ENCODE assay signal across 15 cellular contexts in the genomic region with DNA sequence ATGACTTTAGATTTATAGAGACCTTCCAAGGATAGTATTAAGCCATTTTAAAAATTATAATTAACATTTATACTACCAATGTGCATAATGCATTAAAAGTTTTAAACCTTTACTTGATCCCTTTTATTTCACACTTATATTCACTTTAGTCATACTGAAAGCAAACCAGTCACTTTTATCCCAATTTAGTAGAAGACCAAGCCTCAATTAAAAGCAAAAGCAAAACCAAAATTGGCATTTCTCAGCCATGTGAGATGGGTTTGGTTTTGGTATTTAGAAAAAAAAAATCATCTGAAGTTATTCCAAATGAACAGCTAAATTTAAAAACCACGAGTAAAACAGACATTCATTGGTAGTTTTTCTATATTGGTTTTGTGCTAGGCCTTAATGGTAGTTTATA.
DNase-seq lines count a peak whose midpoint lies in the region; ATAC-seq and TF ChIP-seq lines count a peak whose summit lies in the region.
"Had no signal": no experiment of that assay in that cellular context is flagged by ENCODE, and none has a peak within 500 bp of the region (broad histone marks: within the 10 kb centered on the region; RNA-seq: fewer than 3 reads in every experiment).

No MANE protein-coding gene starts in this region.

- peak overlapping the region; percentile 42 for H3K27ac Mint-ChIP-seq in activated T-cell treated with anti-CD3 and anti-CD28 coated beads, Interleukin-2, amount 50 U/mL, for 24 hours
- H3K27ac Mint-ChIP-seq in activated naive CD8-positive, alpha-beta T cell, result peak overlapping the region; percentile 66
- H3K27ac Mint-ChIP-seq in natural killer cell, result peak overlapping the region; percentile 47 to 74

- peak overlapping the region; percentile 11; the same call in 1 of the 2 replicates for H3K9ac ChIP-seq in OCI-LY3 (ENCODE audit: low read length)
- no peak overlapping the region for H3K9ac ChIP-seq in mammary epithelial cell (ENCODE audit: insufficient read depth, low read length)

- peak in 1 of 3 donors; percentile 49 for ATAC-seq in natural killer cell
- ATAC-seq: HepG2 had no signal

- dilution Hi-C loops in mammary epithelial cell (cut with HindIII; ENCODE audit: low sequenced_read_pairs), result no loop called here

- TF ChIP-seq CTCF in OCI-LY3 (IDR thresholded peaks at IDR 0.05; ENCODE audit: low read depth, low read length) (no peak), natural killer cell (IDR thresholded peaks at IDR 0.05) (no peak), mammary epithelial cell (conservative IDR thresholded peaks at IDR 0.05 in 1 of 2, IDR thresholded peaks at IDR 0.05 in 1 of 2; ENCODE audit: extremely low read depth in 1 of 2, insufficient read depth in 1 of 2, low read depth in 1 of 2, low read length in 2 of 2) (no peak), esophagus muscularis mucosa (IDR thresholded peaks at IDR 0.05) (no peak)

- no peak for DNase-seq in activated T-cell treated with anti-CD3 and anti-CD28 coated beads, Interleukin-2, amount 50 U/mL, for 24 hours
- DNase-seq in activated T-cell treated with anti-CD3 and anti-CD28 coated beads for 4 hours, result no peak
- DNase-seq in natural killer cell, result no peak
- DNase-seq in mammary epithelial cell, result no peak
- DNase-seq in esophagus muscularis mucosa (ENCODE audit: extremely low spot score), result no peak
- DNase-seq in NCI-H524 (lab: John Stamatoyannopoulos, UW), result no peak
- DNase-seq: C1 segment of cervical spinal cord, EL, Karpas-422, NCI-H187 treated with DMSO at 0.1 percent for 48 hours, NCI-H446 treated with DMSO at 0.1 percent for 48 hours, NCI-H774 had no signal

- H3K4me3 ChIP-seq in OCI-LY3 (ENCODE audit: low read length), result peak overlapping the region; percentile 2; the same call in 1 of the 2 replicates
- H3K4me3 ChIP-seq in mammary epithelial cell (replicated peaks in 1 of 3; ENCODE audit: insufficient read depth in 1 of 3, low read depth in 2 of 3, low read length in 3 of 3), result no peak overlapping the region
- H3K4me3 ChIP-seq in esophagus muscularis mucosa, result no peak overlapping the region

- H3K4me1 ChIP-seq in OCI-LY3 (ENCODE audit: low read length) (peaks cover 67% of the 10 kb centered on the region), mammary epithelial cell (ENCODE audit: insufficient read depth, low read length) (no peaks in the 10 kb centered on the region), esophagus muscularis mucosa (peaks cover 17 to 95% (median 77%) of the 10 kb centered on the region in 4 donors)

- H3K9me3 ChIP-seq in OCI-LY3 (ENCODE audit: insufficient read depth, low read length), result peaks cover 6% of the 10 kb centered on the region; the same call in 1 of the 2 replicates
- H3K9me3 ChIP-seq in mammary epithelial cell (replicated peaks; ENCODE audit: insufficient read depth, low read length), result no peaks in the 10 kb centered on the region
- H3K9me3 ChIP-seq in esophagus muscularis mucosa, result no peaks in the 10 kb centered on the region

- H3K36me3 ChIP-seq in OCI-LY3 (replicated peaks; ENCODE audit: low read depth, low read length) (peaks cover 8% of the 10 kb centered on the region), mammary epithelial cell (ENCODE audit: insufficient read depth, low read length) (peaks cover 5% of the 10 kb centered on the region), esophagus muscularis mucosa (peaks cover 7 to 25% (median 18%) of the 10 kb centered on the region in 4 donors)

- H4K20me1 ChIP-seq in OCI-LY3 (ENCODE audit: insufficient read depth, low read length), result no peaks in the 10 kb centered on the region
- H4K20me1 ChIP-seq in mammary epithelial cell (ENCODE audit: insufficient read depth, low read length), result no peaks in the 10 kb centered on the region

- intact Hi-C loops in natural killer cell (cut with micrococcal nuclease), result loop anchor here (5.0 kb wide), 1 partner anchor 46 kb away; no protein-coding TSS in a partner anchor
- intact Hi-C loops in mammary epithelial cell (cut with micrococcal nuclease), result no loop called here
- intact Hi-C loops in esophagus muscularis mucosa (cut with DNase I), result no loop called here

- H3K4me2 ChIP-seq in OCI-LY3 (ENCODE audit: low read length) (peak overlapping the region; percentile 42), mammary epithelial cell (ENCODE audit: insufficient read depth, low read depth, low read length) (no peak overlapping the region)

- TF ChIP-seq EP300 in esophagus muscularis mucosa (IDR thresholded peaks at IDR 0.05), result no peak

- H3K4me1 Mint-ChIP-seq in activated T-cell treated with anti-CD3 and anti-CD28 coated beads, Interleukin-2, amount 50 U/mL, for 24 hours (ENCODE audit: low read depth), result peaks cover 55% of the 10 kb centered on the region
- peaks cover 39% of the 10 kb centered on the region for H3K4me1 Mint-ChIP-seq in activated naive CD8-positive, alpha-beta T cell (ENCODE audit: low read depth)
- peaks cover 57 to 74% of the 10 kb centered on the region in 2 donors for H3K4me1 Mint-ChIP-seq in natural killer cell

- H3K27ac ChIP-seq in OCI-LY3 (ENCODE audit: low read length), result peak overlapping the region; percentile 98
- no peak overlapping the region for H3K27ac ChIP-seq in mammary epithelial cell (ENCODE audit: insufficient read depth, low read depth, low read length)
- no peak overlapping the region for H3K27ac ChIP-seq in esophagus muscularis mucosa (replicated peaks in 1 of 4)

- no peak overlapping the region for H2AFZ ChIP-seq in OCI-LY3 (ENCODE audit: low read depth, low read length)
- no peak overlapping the region for H2AFZ ChIP-seq in mammary epithelial cell (ENCODE audit: low read depth, low read length)

- no TSS peak for BruUV-seq in mammary epithelial cell (replicated peaks; lab: Mats Ljungman, UMichigan)

- CTCF ChIA-PET in mammary epithelial cell (lab: Charles Lee; ENCODE audit: low non-redundant PET), result no interaction called here

- H3K27me3 Mint-ChIP-seq in activated T-cell treated with anti-CD3 and anti-CD28 coated beads, Interleukin-2, amount 50 U/mL, for 24 hours, result no peaks in the 10 kb centered on the region
- no peaks in the 10 kb centered on the region for H3K27me3 Mint-ChIP-seq in activated naive CD8-positive, alpha-beta T cell
- H3K27me3 Mint-ChIP-seq in natural killer cell (ENCODE audit: low read depth in 2 of 2), result no peaks in the 10 kb centered on the region

- WGBS in mammary epithelial cell (ENCODE audit: low coverage, missing lambda C conversion rate), result 50% methylated on average over 1 of the region's 1 CpG
- WGBS in esophagus muscularis mucosa, result 49% methylated on average over 1 of the region's 1 CpG

- H3K4me3 Mint-ChIP-seq in activated T-cell treated with anti-CD3 and anti-CD28 coated beads, Interleukin-2, amount 50 U/mL, for 24 hours, result no peak overlapping the region
- no peak overlapping the region for H3K4me3 Mint-ChIP-seq in activated naive CD8-positive, alpha-beta T cell
- H3K4me3 Mint-ChIP-seq in natural killer cell, result no peak overlapping the region

- H3K27me3 ChIP-seq in OCI-LY3 (ENCODE audit: low read depth, low read length) (no peaks in the 10 kb centered on the region), mammary epithelial cell (ENCODE audit: insufficient read depth, low read length) (no peaks in the 10 kb centered on the region), esophagus muscularis mucosa (no peaks in the 10 kb centered on the region)

- TF ChIP-seq POLR2A in esophagus muscularis mucosa (IDR thresholded peaks at IDR 0.05; ENCODE audit: low read depth), result no peak

- peaks cover 30% of the 10 kb centered on the region for H3K36me3 Mint-ChIP-seq in activated T-cell treated with anti-CD3 and anti-CD28 coated beads, Interleukin-2, amount 50 U/mL, for 24 hours (ENCODE audit: low read depth)
- H3K36me3 Mint-ChIP-seq in activated naive CD8-positive, alpha-beta T cell, result peaks cover 24% of the 10 kb centered on the region
- H3K36me3 Mint-ChIP-seq in natural killer cell, result peaks cover 11% of the 10 kb centered on the region

- in situ Hi-C loops in mammary epithelial cell (cut with MboI; ENCODE audit: low sequenced_read_pairs in 2 of 2), result no loop called here

- peaks cover 20% of the 10 kb centered on the region for H3K79me2 ChIP-seq in OCI-LY3 (ENCODE audit: low read length)
- peaks cover 7% of the 10 kb centered on the region for H3K79me2 ChIP-seq in mammary epithelial cell (ENCODE audit: insufficient read depth, low read length)

- peaks cover 7% of the 10 kb centered on the region for H3K9me3 Mint-ChIP-seq in activated T-cell treated with anti-CD3 and anti-CD28 coated beads, Interleukin-2, amount 50 U/mL, for 24 hours
- H3K9me3 Mint-ChIP-seq in activated naive CD8-positive, alpha-beta T cell (ENCODE audit: low read depth), result no peaks in the 10 kb centered on the region
- no peaks in the 10 kb centered on the region for H3K9me3 Mint-ChIP-seq in natural killer cell
